Comparison of ENCODE assay signal across 8 cellular contexts in the genomic region with DNA sequence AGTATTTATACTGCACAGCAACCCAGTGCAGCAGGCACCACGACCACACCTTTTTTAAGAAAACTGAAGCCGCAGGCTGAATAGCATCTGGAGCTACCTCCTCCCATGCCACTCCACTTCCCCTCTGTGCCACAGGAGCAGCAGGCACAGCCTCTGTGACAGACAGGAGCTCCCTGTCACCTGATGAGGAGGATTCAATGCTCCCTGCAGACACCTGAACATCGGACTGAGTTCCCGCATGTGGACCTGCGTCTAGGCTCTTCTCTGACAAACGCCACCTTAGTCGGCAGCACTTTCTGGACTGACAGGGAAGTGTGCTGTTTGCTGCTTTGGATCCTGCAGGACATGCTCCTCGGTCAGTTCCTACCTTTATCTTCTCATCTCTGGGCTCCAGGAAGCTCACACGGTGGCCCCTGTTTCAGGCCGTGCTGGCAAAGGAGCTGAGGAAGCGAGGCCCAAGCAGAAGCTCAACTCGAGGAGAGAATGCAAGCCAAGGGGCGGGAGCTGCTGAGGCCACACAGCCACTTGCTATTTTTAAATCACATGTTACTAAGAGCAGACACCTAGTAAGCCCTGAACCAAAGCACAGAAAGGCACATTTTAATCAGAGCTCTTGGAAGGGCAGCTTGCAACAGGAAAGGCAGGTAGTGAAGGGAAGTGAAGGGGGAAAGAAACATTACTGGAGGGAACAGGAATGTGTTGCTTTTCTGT. TPM values are rescaled to one million over a fixed set of nuclear protein-coding genes. Genes with fewer than 3 reads are reported as not detected.
DNase-seq lines count a peak whose midpoint lies in the region; ATAC-seq, FAIRE-seq and TF ChIP-seq lines count a peak whose summit lies in the region.

No MANE protein-coding gene starts in this region.

- POLR2A ChIA-PET in HepG2 (lab: Yijun Ruan, JAX): interaction anchor here (0.7 kb wide), 1 partner anchor 9 kb away, joined by 3 read pairs; no protein-coding TSS in a partner anchor

- H3K4me3 Mint-ChIP-seq in stimulated activated naive CD8-positive, alpha-beta T cell treated with anti-CD3 and anti-CD28 coated beads, Interleukin-15, amount 100 ng/mL, for 72 hours: peak overlapping the region in 1 of 2 donors; percentile 41

- no peak for TF ChIP-seq RAD21 in HepG2 (CRISPR knock-in tag; IDR thresholded peaks at IDR 0.05)

- H3K4me3 ChIP-seq in right lobe of liver (no peak overlapping the region), HepG2 (replicated peaks in 1 of 3; ENCODE audit: insufficient read depth in 1 of 3, low read depth in 2 of 3, low read length in 3 of 3) (no peak overlapping the region), aorta (ENCODE audit: low read length in 2 of 2) (no peak overlapping the region), SJCRH30 (no peak overlapping the region)

- TF ChIP-seq CTCF in right lobe of liver (IDR thresholded peaks at IDR 0.05): no peak
- no peak for TF ChIP-seq CTCF in HepG2 (CRISPR knock-in tag; IDR thresholded peaks at IDR 0.05)

- CTCF ChIA-PET in HepG2 (lab: Yijun Ruan, JAX; ENCODE audit: low intra/inter-chr PET ratio, low total read pairs): no interaction called here

- H2AFZ ChIP-seq in HepG2 (ENCODE audit: low read length): no peak overlapping the region

- H3K9me3 ChIP-seq in right lobe of liver (no peaks in the 10 kb centered on the region), HepG2 (ENCODE audit: low read length) (no peaks in the 10 kb centered on the region), aorta (ENCODE audit: control insufficient read depth, low read length) (no peaks in the 10 kb centered on the region), SJCRH30 (replicated peaks) (no peaks in the 10 kb centered on the region)

- H3K27me3 ChIP-seq in right lobe of liver (no peaks in the 10 kb centered on the region), HepG2 (ENCODE audit: control insufficient read depth in 1 of 2, insufficient read depth in 2 of 2, low read length in 2 of 2) (no peaks in the 10 kb centered on the region), aorta (ENCODE audit: control insufficient read depth in 1 of 2, insufficient read depth in 2 of 2, low read length in 1 of 2) (no peaks in the 10 kb centered on the region), SJCRH30 (no peaks in the 10 kb centered on the region)

- no peaks in the 10 kb centered on the region for H4K20me1 ChIP-seq in HepG2 (ENCODE audit: insufficient read depth, low read length)

- FAIRE-seq in HepG2 (lab: Jason Lieb, UNC): no peak

- H3K36me3 ChIP-seq in right lobe of liver: peaks cover 0 to 5% (median 2%) of the 10 kb centered on the region in 4 donors
- H3K36me3 ChIP-seq in HepG2 (replicated peaks in 1 of 2; ENCODE audit: control insufficient read depth in 1 of 2, insufficient read depth in 2 of 2, low read length in 2 of 2): peaks cover 11 to 41% of the 10 kb centered on the region in 2 experiments
- peaks cover 0 to 1% of the 10 kb centered on the region in 2 donors for H3K36me3 ChIP-seq in aorta (ENCODE audit: control insufficient read depth in 1 of 2, insufficient read depth in 2 of 2, low read length in 1 of 2)
- H3K36me3 ChIP-seq in SJCRH30: peaks cover 44% of the 10 kb centered on the region

- H3K27ac ChIP-seq in right lobe of liver: no peak overlapping the region
- H3K27ac ChIP-seq in HepG2 (ENCODE audit: extremely low read length, insufficient read depth, low read length): no peak overlapping the region
- no peak overlapping the region for H3K27ac ChIP-seq in aorta (ENCODE audit: low read depth in 1 of 2, low read length in 2 of 2)
- H3K27ac ChIP-seq in SJCRH30: no peak overlapping the region

- intact Hi-C loops in right lobe of liver (cut with DNase I) (no loop called here), HepG2 (cut with micrococcal nuclease; ENCODE audit: unreplicated experiment) (no loop called here), aorta (cut with DNase I) (no loop called here)

- ATAC-seq in right lobe of liver (peak; percentile 28 to 54 (median 38)), HepG2 (no peak), HG02943 (IDR thresholded peaks at IDR 0.05; ENCODE audit: low read depth, unreplicated experiment) (peak; percentile 52), aorta (ENCODE audit: low FRiP score) (peak; percentile 50)
- ATAC-seq in activated naive CD4-positive, alpha-beta T cell treated with anti-CD3 and anti-CD28 coated beads, Interleukin-2, amount 50 U/mL, for 72 hours: peak in 1 of 2 donors; percentile 18
- ATAC-seq in stimulated activated naive CD8-positive, alpha-beta T cell treated with anti-CD3 and anti-CD28 coated beads, Interleukin-15, amount 100 ng/mL, for 72 hours: no peak

- in situ Hi-C loops in HepG2 (cut with HindIII; ENCODE audit: extremely low pct_ligation_motif_present, low pct_unique_long_range_greater_than_20kb): no loop called here

- 73% methylated on average over 8 of the region's 13 CpGs for WGBS in right lobe of liver (ENCODE audit: insufficient coverage, low coverage, low lambda C conversion rate, missing lambda C conversion rate)
- WGBS in HepG2 (ENCODE audit: low lambda C conversion rate): 96% methylated on average over 12 of the region's 13 CpGs
- WGBS in aorta, 2 donors: 47% methylated on average over 13 of the region's 13 CpGs

- no peaks in the 10 kb centered on the region for H3K9me3 Mint-ChIP-seq in activated naive CD4-positive, alpha-beta T cell treated with anti-CD3 and anti-CD28 coated beads, Interleukin-2, amount 50 U/mL, for 72 hours
- no peaks in the 10 kb centered on the region for H3K9me3 Mint-ChIP-seq in stimulated activated naive CD8-positive, alpha-beta T cell treated with anti-CD3 and anti-CD28 coated beads, Interleukin-15, amount 100 ng/mL, for 72 hours

- H3K4me1 Mint-ChIP-seq in stimulated activated naive CD8-positive, alpha-beta T cell treated with anti-CD3 and anti-CD28 coated beads, Interleukin-15, amount 100 ng/mL, for 72 hours: peaks cover 44% of the 10 kb centered on the region

- no TSS peak for BruUV-seq in HepG2 (replicated peaks; lab: Mats Ljungman, UMichigan)

- no peak overlapping the region for H3K4me2 ChIP-seq in HepG2 (ENCODE audit: low read depth, low read length)

- H3K27me3 Mint-ChIP-seq in stimulated activated naive CD8-positive, alpha-beta T cell treated with anti-CD3 and anti-CD28 coated beads, Interleukin-15, amount 100 ng/mL, for 72 hours: no peaks in the 10 kb centered on the region

- TF ChIP-seq POLR2A in right lobe of liver (IDR thresholded peaks at IDR 0.05) (no peak), HepG2 (IDR thresholded peaks at IDR 0.05; ENCODE audit: insufficient read depth in 1 of 2, low read depth in 2 of 2, low read length in 2 of 2) (no peak)

- H3K4me1 ChIP-seq in right lobe of liver (peaks cover 0 to 2% (median 0%) of the 10 kb centered on the region in 4 donors), HepG2 (ENCODE audit: insufficient read depth, low read length) (no peaks in the 10 kb centered on the region), aorta (ENCODE audit: control insufficient read depth in 1 of 2, insufficient read depth in 2 of 2, low read length in 2 of 2) (peaks cover 0 to under 1% of the 10 kb centered on the region in 2 donors), SJCRH30 (peaks cover 3% of the 10 kb centered on the region)

- TF ChIP-seq EP300 in HepG2 (IDR thresholded peaks at IDR 0.05; ENCODE audit: low read depth in 2 of 2, low read length in 2 of 2) (no peak), HepG2 (CRISPR knock-in tag; IDR thresholded peaks at IDR 0.05; ENCODE audit: borderline replicate concordance) (no peak)

- H3K27ac Mint-ChIP-seq in activated naive CD4-positive, alpha-beta T cell treated with anti-CD3 and anti-CD28 coated beads, Interleukin-2, amount 50 U/mL, for 72 hours: peak overlapping the region; percentile 76 to 96
- peak overlapping the region in 1 of 2 donors; percentile 84 for H3K27ac Mint-ChIP-seq in stimulated activated naive CD8-positive, alpha-beta T cell treated with anti-CD3 and anti-CD28 coated beads, Interleukin-15, amount 100 ng/mL, for 72 hours

- no peaks in the 10 kb centered on the region for H3K79me2 ChIP-seq in HepG2 (ENCODE audit: insufficient read depth, low read length)

- no peak for DNase-seq in right lobe of liver
- no peak for DNase-seq in HepG2 (ENCODE audit: low spot score)
- DNase-seq in activated naive CD4-positive, alpha-beta T cell treated with anti-CD3 and anti-CD28 coated beads, Interleukin-2, amount 50 U/mL, for 72 hours (ENCODE audit: low spot score in 2 of 2): no peak
- no peak for DNase-seq in aorta
- DNase-seq in stimulated activated naive CD8-positive, alpha-beta T cell treated with anti-CD3 and anti-CD28 coated beads, Interleukin-15, amount 100 ng/mL, for 72 hours: no peak
- DNase-seq in SJCRH30: no peak
- no peak for DNase-seq in NCI-H1694 (lab: John Stamatoyannopoulos, UW)

- H3K36me3 Mint-ChIP-seq in activated naive CD4-positive, alpha-beta T cell treated with anti-CD3 and anti-CD28 coated beads, Interleukin-2, amount 50 U/mL, for 72 hours: peaks cover 28 to 64% of the 10 kb centered on the region in 2 donors

- no peak overlapping the region for H3K9ac ChIP-seq in HepG2 (ENCODE audit: insufficient read depth, low read depth, low read length)

RNA-seq across cellular contexts. Expression of a gene that starts 56.6 kb away (rescaled TPM):
- total RNA-seq in right lobe of liver (10 to 100 TPM; 15.8 to 30.3 (median 23.2) TPM), HepG2 (2016; rRNA removed; fragmentation: Illumina TruSeq; extraction: Trizol) (49.9 and 55.3 TPM in 2 replicates), aorta (10 to 100 TPM; 74.1 to 82.9 TPM)
- total RNA-seq in HepG2 (2016; cell fraction: cytosol; rRNA removed; fragmentation: Illumina TruSeq; extraction: Trizol; ENCODE audit: low read depth): 29.6 and 31.7 TPM in 2 replicates
- 43.7 and 56.7 TPM in 2 replicates for total RNA-seq in HepG2 (2016; cell fraction: insoluble cytoplasmic fraction; rRNA removed; fragmentation: Illumina TruSeq; extraction: Trizol)
- 74.9 and 78.9 TPM in 2 replicates for total RNA-seq in HepG2 (2016; cell fraction: membrane; rRNA removed; fragmentation: Illumina TruSeq; extraction: Trizol)
- 43.5 and 50.2 TPM in 2 replicates for total RNA-seq in HepG2 (2016; cell fraction: nucleus; rRNA removed; fragmentation: Illumina TruSeq; extraction: Trizol)
- polyA plus RNA-seq in HepG2 (2011; rRNA removed) (21.3 and 21.8 TPM in 2 replicates), aorta (10 to 100 TPM; 36.3 to 62.9 TPM)
- polyA plus RNA-seq in HepG2 (2011; cell fraction: cytosol; rRNA removed): 21.1 and 24.6 TPM in 2 replicates
- polyA plus RNA-seq in HepG2 (2011; cell fraction: nucleus; rRNA removed): 12.5 and 14.4 TPM in 2 replicates
- 24.1 and 26.8 TPM in 2 replicates for polyA plus RNA-seq in HepG2 (2012)
- polyA plus RNA-seq in HepG2 (2016; cell fraction: cytosol; fragmentation: Illumina TruSeq; extraction: Trizol; ENCODE audit: low read depth): 32.1 and 36.4 TPM in 2 replicates
- 38.0 and 40.3 TPM in 2 replicates for polyA plus RNA-seq in HepG2 (2016; cell fraction: insoluble cytoplasmic fraction; fragmentation: Illumina TruSeq; extraction: Trizol; ENCODE audit: low read depth)
- polyA plus RNA-seq in HepG2 (2016; cell fraction: membrane; fragmentation: Illumina TruSeq; extraction: Trizol; ENCODE audit: low read depth): 62.2 and 67.1 TPM in 2 replicates
- polyA plus RNA-seq in HepG2 (2016; cell fraction: nucleus; fragmentation: Illumina TruSeq; extraction: Trizol; ENCODE audit: insufficient read depth, low read depth): 49.8 and 50.9 TPM in 2 replicates
- 59.2 and 63.5 TPM in 2 replicates for polyA minus RNA-seq in HepG2 (2011; rRNA and poly(A)+ RNA removed; ENCODE audit: low replicate concordance)
- polyA minus RNA-seq in HepG2 (2011; cell fraction: cytosol; rRNA and poly(A)+ RNA removed): 28.0 and 28.5 TPM in 2 replicates
- 19.4 and 23.2 TPM in 2 replicates for polyA minus RNA-seq in HepG2 (2011; cell fraction: nucleus; rRNA and poly(A)+ RNA removed)
- 100 to 1,000 TPM in 1 of 2 donors, 10 to 100 TPM in 1; 52.0 to 124 TPM for total RNA-seq in activated naive CD4-positive, alpha-beta T cell treated with anti-CD3 and anti-CD28 coated beads, Interleukin-2, amount 50 U/mL, for 72 hours
- total RNA-seq in SJCRH30 (2014; rRNA removed; shearing (Covaris generic)): 89.8 and 92.6 TPM in 2 replicates

Comparison
In these comparisons a context has a peak if more than half of its experiments do, and no peak if none do; other contexts are left out.
1. ATAC-seq: peak in right lobe of liver (4 of 4), HG02943 (single experiment) and aorta (single experiment); none in HepG2 (single experiment) and stimulated activated naive CD8-positive, alpha-beta T cell treated with anti-CD3 and anti-CD28 coated beads, Interleukin-15, amount 100 ng/mL, for 72 hours (single experiment).